24 cellular contexts compared by ENCODE assay signal in genomic region chr2:76469066-76469465, GRCh38.
DNase-seq lines count a peak whose midpoint lies in the region; ATAC-seq, FAIRE-seq and TF ChIP-seq lines count a peak whose summit lies in the region.
"Had no signal": no experiment of that assay in that cellular context is flagged by ENCODE, and none has a peak within 500 bp of the region (broad histone marks: within the 10 kb centered on the region; RNA-seq: fewer than 3 reads in every experiment).

No MANE protein-coding gene starts in this region.

- H3K27ac ChIP-seq in A549 (no peak overlapping the region), mesodermal cell (ENCODE audit: low read depth, low read length, severe bottlenecking) (peak overlapping the region; percentile 20), smooth muscle cell (ENCODE audit: low read depth) (peak overlapping the region; percentile 1), hepatocyte (no peak overlapping the region)
- H3K27ac ChIP-seq: 22Rv1 had no signal

- CTCF ChIA-PET in A549 (lab: Yijun Ruan, JAX) = interaction anchor here (1.5 kb wide), 1 partner anchor 10 kb away, joined by 5 read pairs; no protein-coding TSS in a partner anchor

- H3K79me2 ChIP-seq in smooth muscle cell (ENCODE audit: low read depth) = no peaks in the 10 kb centered on the region
- H3K79me2 ChIP-seq in hepatocyte = no peaks in the 10 kb centered on the region

- H2AFZ ChIP-seq in smooth muscle cell (ENCODE audit: low read depth) (peak overlapping the region; percentile 6), hepatocyte (no peak overlapping the region)

- no peak overlapping the region for H3K9ac ChIP-seq in smooth muscle cell (ENCODE audit: low read depth)

- no peak for TF ChIP-seq POLR2A in A549 (IDR thresholded peaks at IDR 0.05; ENCODE audit: low read length)

- H4K20me1 ChIP-seq in smooth muscle cell (ENCODE audit: low read depth) (no peaks in the 10 kb centered on the region), hepatocyte (ENCODE audit: insufficient read depth, poor library complexity, severe bottlenecking) (no peaks in the 10 kb centered on the region)

- WGBS in A549 (ENCODE audit: missing lambda C conversion rate) = 44% methylated on average over 4 of the region's 4 CpGs
- 100% methylated on average over 1 to 2 of the region's 4 CpGs for WGBS in mesodermal cell (ENCODE audit: insufficient coverage in 2 of 2), 2 experiments
- 39% methylated on average over 4 of the region's 4 CpGs for WGBS in smooth muscle cell (ENCODE audit: low lambda C conversion rate)
- 55% methylated on average over 4 of the region's 4 CpGs for WGBS in hepatocyte (ENCODE audit: low lambda C conversion rate, missing lambda C conversion rate)

- H3K4me2 ChIP-seq in A549 (no peak overlapping the region), smooth muscle cell (peak overlapping the region; percentile 37), hepatocyte (no peak overlapping the region)

- TF ChIP-seq RAD21 in A549 (conservative IDR thresholded peaks at IDR 0.05 in 1 of 2, IDR thresholded peaks at IDR 0.05 in 1 of 2) = no peak

- TF ChIP-seq CTCF in A549 (IDR thresholded peaks at IDR 0.05) (no peak), smooth muscle cell (IDR thresholded peaks at IDR 0.05; ENCODE audit: borderline replicate concordance, insufficient read depth, poor library complexity, severe bottlenecking) (no peak), hepatocyte (IDR thresholded peaks at IDR 0.05; ENCODE audit: poor library complexity) (no peak)

- no peak for ATAC-seq in A549
- ATAC-seq: GM12878, HCT116 had no signal

- H3K27me3 ChIP-seq in smooth muscle cell (ENCODE audit: low read depth) = no peaks in the 10 kb centered on the region
- no peaks in the 10 kb centered on the region for H3K27me3 ChIP-seq in hepatocyte
- H3K27me3 ChIP-seq: BE2C had no signal

- POLR2A ChIA-PET in A549 (lab: Yijun Ruan, JAX) = no interaction called here

- no peaks in the 10 kb centered on the region for H3K4me1 ChIP-seq in A549
- H3K4me1 ChIP-seq in mesodermal cell (ENCODE audit: control insufficient read depth, insufficient read depth, low read length, poor library complexity, severe bottlenecking) = no peaks in the 10 kb centered on the region
- H3K4me1 ChIP-seq in smooth muscle cell (ENCODE audit: low read depth) = no peaks in the 10 kb centered on the region
- no peaks in the 10 kb centered on the region for H3K4me1 ChIP-seq in hepatocyte (ENCODE audit: insufficient read depth)
- H3K4me1 ChIP-seq: BE2C had no signal

- no peak for TF ChIP-seq EP300 in A549 (IDR thresholded peaks at IDR 0.05)

- H3K4me3 ChIP-seq in A549 (no peak overlapping the region), mesodermal cell (ENCODE audit: extremely low read depth, insufficient read depth, low read length, poor library complexity, severe bottlenecking) (no peak overlapping the region), smooth muscle cell (no peak overlapping the region), hepatocyte (no peak overlapping the region)
- H3K4me3 ChIP-seq: GM12878 had no signal

- DNase-seq in A549 (ENCODE audit: low read depth in 1 of 2, low spot score in 1 of 2) (no peak), smooth muscle cell (lab: John Stamatoyannopoulos, UW; ENCODE audit: unreplicated experiment) (no peak), NCI-H146 treated with DMSO at 0.1 percent for 48 hours (lab: John Stamatoyannopoulos, UW; ENCODE audit: unreplicated experiment) (no peak), hepatocyte (ENCODE audit: low spot score) (no peak)
- no peak for DNase-seq in activated effector memory CD4-positive, alpha-beta T cell treated with Interleukin-2 at 50 U/mL for 16 hours
- DNase-seq: BE2C; C1 segment of cervical spinal cord; CD4-positive, CD25-positive, alpha-beta regulatory T cell; CD8-positive, alpha-beta memory T cell; COR-L47; DMS 273 treated with DMSO at 0.1 percent for 48 hours; DMS53; DND-41; EL; GOT3; H7; HFFc6; IMR-90 had no signal

- H3K9me3 ChIP-seq in A549 (peaks cover 15% of the 10 kb centered on the region; the same call in 2 of the 3 replicates), mesodermal cell (ENCODE audit: control insufficient read depth, low read length) (no peaks in the 10 kb centered on the region), smooth muscle cell (replicated peaks; ENCODE audit: low read depth) (no peaks in the 10 kb centered on the region), hepatocyte (ENCODE audit: low read depth) (no peaks in the 10 kb centered on the region)
- H3K9me3 ChIP-seq: BE2C had no signal

- H3K36me3 ChIP-seq in mesodermal cell (ENCODE audit: control insufficient read depth, insufficient read depth, low read length) (no peaks in the 10 kb centered on the region), smooth muscle cell (ENCODE audit: low read depth) (no peaks in the 10 kb centered on the region), hepatocyte (replicated peaks; ENCODE audit: insufficient read depth, low read depth) (no peaks in the 10 kb centered on the region)
- H3K36me3 ChIP-seq: BE2C had no signal

- H3K9me2 ChIP-seq in hepatocyte (replicated peaks; ENCODE audit: insufficient read depth) = no peaks in the 10 kb centered on the region

- no peaks in the 10 kb centered on the region for H3F3A ChIP-seq in smooth muscle cell (ENCODE audit: low read depth)

- FAIRE-seq in A549 (lab: Jason Lieb, UNC) (peak; percentile 28), endometrium (lab: Jason Lieb, UNC) (peak; percentile 72)
- FAIRE-seq: HTR-8/SVneo had no signal

TF ChIP-seq in A549, 52 proteins besides CTCF, POLR2A, EP300 and RAD21:
- no peak for TF ChIP-seq HMGXB4 (CRISPR knock-in tag; IDR thresholded peaks at IDR 0.05; ENCODE audit: borderline replicate concordance)
- no peak for TF ChIP-seq NPAS2 (CRISPR knock-in tag; IDR thresholded peaks at IDR 0.05; ENCODE audit: borderline replicate concordance)
- TF ChIP-seq SMC3 (IDR thresholded peaks at IDR 0.05) = no peak
- TF ChIP-seq TP53 (CRISPR knock-in tag; IDR thresholded peaks at IDR 0.05) = no peak
- no peak for TF ChIP-seq TFCP2L1 (CRISPR knock-in tag; IDR thresholded peaks at IDR 0.05)
- TF ChIP-seq RCOR1 (IDR thresholded peaks at IDR 0.05; ENCODE audit: low read depth, low read length) = no peak
- TF ChIP-seq PHF8 (IDR thresholded peaks at IDR 0.05; ENCODE audit: borderline replicate concordance, low read depth) = no peak
- TF ChIP-seq, protein P1, sequence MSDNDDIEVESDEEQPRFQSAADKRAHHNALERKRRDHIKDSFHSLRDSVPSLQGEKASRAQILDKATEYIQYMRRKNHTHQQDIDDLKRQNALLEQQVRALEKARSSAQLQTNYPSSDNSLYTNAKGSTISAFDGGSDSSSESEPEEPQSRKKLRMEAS (IDR thresholded peaks at IDR 0.05) = no peak
- TF ChIP-seq CHD4 (IDR thresholded peaks at IDR 0.05; ENCODE audit: borderline replicate concordance) = no peak
- no peak for TF ChIP-seq HEYL (CRISPR knock-in tag; IDR thresholded peaks at IDR 0.05)
- TF ChIP-seq EHMT2 (IDR thresholded peaks at IDR 0.05; ENCODE audit: low read depth) = no peak
- no peak for TF ChIP-seq HOXB5 (CRISPR knock-in tag; IDR thresholded peaks at IDR 0.05)
- no peak for TF ChIP-seq ESRRA (IDR thresholded peaks at IDR 0.05; ENCODE audit: borderline replicate concordance, low read length)
- TF ChIP-seq CBX8 (IDR thresholded peaks at IDR 0.05) = no peak
- TF ChIP-seq MAFK (IDR thresholded peaks at IDR 0.05; ENCODE audit: partially characterized antibody) = no peak
- TF ChIP-seq, protein P2, sequence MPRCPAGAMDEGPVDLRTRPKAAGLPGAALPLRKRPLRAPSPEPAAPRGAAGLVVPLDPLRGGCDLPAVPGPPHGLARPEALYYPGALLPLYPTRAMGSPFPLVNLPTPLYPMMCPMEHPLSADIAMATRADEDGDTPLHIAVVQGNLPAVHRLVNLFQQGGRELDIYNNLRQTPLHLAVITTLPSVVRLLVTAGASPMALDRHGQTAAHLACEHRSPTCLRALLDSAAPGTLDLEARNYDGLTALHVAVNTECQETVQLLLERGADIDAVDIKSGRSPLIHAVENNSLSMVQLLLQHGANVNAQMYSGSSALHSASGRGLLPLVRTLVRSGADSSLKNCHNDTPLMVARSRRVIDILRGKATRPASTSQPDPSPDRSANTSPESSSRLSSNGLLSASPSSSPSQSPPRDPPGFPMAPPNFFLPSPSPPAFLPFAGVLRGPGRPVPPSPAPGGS (IDR thresholded peaks at IDR 0.05) = no peak
- no peak for TF ChIP-seq BHLHE40 (IDR thresholded peaks at IDR 0.05; ENCODE audit: low read depth, low read length)
TF ChIP-seq in A549: peak in this region for 0.

Comparison
In these comparisons a context has a peak if more than half of its experiments do, and no peak if none do; other contexts are left out.
1. H3K27ac ChIP-seq: peak in mesodermal cell (single experiment) and smooth muscle cell (single experiment); none in A549 (0 of 2) and hepatocyte (single experiment).